In genomic region chr19:13014921-13015280, GRCh38 we compare ENCODE assay signal across 1 cellular context.
TF ChIP-seq lines count a peak whose summit lies in the region.

No MANE protein-coding gene starts in this region.

TF ChIP-seq in GM23338, 12 proteins besides CTCF, POLR2A, EP300 and RAD21 (continued from another document):
- no peak for TF ChIP-seq ZNF462 (CRISPR knock-in tag; IDR thresholded peaks at IDR 0.05)
- no peak for TF ChIP-seq NANOG (IDR thresholded peaks at IDR 0.05; ENCODE audit: borderline replicate concordance)
- no peak for TF ChIP-seq POLR2AphosphoS5 (IDR thresholded peaks at IDR 0.05; ENCODE audit: low read depth)
- no peak for TF ChIP-seq STAT1 (IDR thresholded peaks at IDR 0.05; ENCODE audit: unreplicated experiment)
- no peak for TF ChIP-seq EZH2 (IDR thresholded peaks at IDR 0.05; ENCODE audit: low read depth, unreplicated experiment)
- no peak for TF ChIP-seq ZNF331 (CRISPR knock-in tag; IDR thresholded peaks at IDR 0.05; ENCODE audit: low read depth)
- TF ChIP-seq, protein P1, sequence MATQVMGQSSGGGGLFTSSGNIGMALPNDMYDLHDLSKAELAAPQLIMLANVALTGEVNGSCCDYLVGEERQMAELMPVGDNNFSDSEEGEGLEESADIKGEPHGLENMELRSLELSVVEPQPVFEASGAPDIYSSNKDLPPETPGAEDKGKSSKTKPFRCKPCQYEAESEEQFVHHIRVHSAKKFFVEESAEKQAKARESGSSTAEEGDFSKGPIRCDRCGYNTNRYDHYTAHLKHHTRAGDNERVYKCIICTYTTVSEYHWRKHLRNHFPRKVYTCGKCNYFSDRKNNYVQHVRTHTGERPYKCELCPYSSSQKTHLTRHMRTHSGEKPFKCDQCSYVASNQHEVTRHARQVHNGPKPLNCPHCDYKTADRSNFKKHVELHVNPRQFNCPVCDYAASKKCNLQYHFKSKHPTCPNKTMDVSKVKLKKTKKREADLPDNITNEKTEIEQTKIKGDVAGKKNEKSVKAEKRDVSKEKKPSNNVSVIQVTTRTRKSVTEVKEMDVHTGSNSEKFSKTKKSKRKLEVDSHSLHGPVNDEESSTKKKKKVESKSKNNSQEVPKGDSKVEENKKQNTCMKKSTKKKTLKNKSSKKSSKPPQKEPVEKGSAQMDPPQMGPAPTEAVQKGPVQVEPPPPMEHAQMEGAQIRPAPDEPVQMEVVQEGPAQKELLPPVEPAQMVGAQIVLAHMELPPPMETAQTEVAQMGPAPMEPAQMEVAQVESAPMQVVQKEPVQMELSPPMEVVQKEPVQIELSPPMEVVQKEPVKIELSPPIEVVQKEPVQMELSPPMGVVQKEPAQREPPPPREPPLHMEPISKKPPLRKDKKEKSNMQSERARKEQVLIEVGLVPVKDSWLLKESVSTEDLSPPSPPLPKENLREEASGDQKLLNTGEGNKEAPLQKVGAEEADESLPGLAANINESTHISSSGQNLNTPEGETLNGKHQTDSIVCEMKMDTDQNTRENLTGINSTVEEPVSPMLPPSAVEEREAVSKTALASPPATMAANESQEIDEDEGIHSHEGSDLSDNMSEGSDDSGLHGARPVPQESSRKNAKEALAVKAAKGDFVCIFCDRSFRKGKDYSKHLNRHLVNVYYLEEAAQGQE (IDR thresholded peaks at IDR 0.05; ENCODE audit: unreplicated experiment): no peak
- TF ChIP-seq EZH2phosphoT487 (IDR thresholded peaks at IDR 0.05; ENCODE audit: unreplicated experiment): no peak
- TF ChIP-seq, protein P2, sequence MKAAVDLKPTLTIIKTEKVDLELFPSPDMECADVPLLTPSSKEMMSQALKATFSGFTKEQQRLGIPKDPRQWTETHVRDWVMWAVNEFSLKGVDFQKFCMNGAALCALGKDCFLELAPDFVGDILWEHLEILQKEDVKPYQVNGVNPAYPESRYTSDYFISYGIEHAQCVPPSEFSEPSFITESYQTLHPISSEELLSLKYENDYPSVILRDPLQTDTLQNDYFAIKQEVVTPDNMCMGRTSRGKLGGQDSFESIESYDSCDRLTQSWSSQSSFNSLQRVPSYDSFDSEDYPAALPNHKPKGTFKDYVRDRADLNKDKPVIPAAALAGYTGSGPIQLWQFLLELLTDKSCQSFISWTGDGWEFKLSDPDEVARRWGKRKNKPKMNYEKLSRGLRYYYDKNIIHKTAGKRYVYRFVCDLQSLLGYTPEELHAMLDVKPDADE (IDR thresholded peaks at IDR 0.05): no peak
- TF ChIP-seq CREB1 (CRISPR knock-in tag; IDR thresholded peaks at IDR 0.05; ENCODE audit: low read depth): no peak
- TF ChIP-seq ZNF114 (CRISPR knock-in tag; IDR thresholded peaks at IDR 0.05): no peak
